ENCODE assay signal across 8 cellular contexts in the genomic region with DNA sequence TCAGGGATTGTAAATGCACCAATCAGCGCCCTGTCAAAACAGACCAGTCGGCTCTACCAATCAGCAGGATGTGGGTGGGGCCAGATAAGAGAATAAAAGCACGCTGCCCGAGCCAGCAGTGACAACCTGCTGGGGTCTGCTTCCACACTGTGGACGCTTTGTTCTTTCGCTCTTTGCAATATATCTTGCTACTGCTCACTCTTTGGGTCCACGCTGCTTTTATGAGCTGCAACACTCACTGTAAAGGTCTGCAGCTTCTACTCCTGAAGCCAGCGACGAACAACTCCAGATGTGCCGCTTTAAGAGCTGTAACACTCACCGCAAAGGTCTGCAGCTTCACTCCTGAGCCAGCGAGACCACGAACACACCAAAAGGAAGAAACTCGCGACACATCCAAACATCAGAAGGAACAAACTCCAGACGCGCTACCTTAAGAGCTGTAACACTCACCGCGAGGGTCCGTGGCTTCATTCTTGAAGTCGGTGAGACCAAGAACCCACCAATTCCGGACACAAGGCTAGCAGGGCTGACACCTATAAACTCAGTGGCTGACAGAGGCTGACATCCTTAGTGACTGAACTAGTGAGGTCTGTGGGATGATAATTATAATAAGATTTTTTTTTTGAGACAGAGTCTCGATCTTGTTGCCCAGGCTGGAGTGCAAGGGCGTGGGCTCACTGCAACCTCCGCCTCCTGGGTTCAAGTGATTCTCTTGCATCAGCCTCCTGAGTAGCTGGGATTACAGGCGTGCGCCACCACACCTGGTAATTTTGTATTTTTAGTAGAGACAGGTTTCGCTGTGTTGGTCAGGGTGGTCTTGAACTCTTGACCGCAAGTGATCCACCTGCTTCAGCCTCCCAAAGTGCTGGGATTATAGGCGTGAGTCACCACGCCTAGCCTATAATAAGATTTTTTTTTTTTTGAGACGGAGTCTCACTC. TPM values are rescaled to one million over a fixed set of nuclear protein-coding genes. Genes with fewer than 3 reads are reported as not detected.
DNase-seq lines count a peak whose midpoint lies in the region; TF ChIP-seq lines count a peak whose summit lies in the region.
"Not testable (repeated sequence)": the region's sequence is repeated elsewhere in the genome, so short reads cannot be mapped to it uniquely, and the experiment has no call there.

No MANE protein-coding gene starts in this region.

- not testable (repeated sequence) for H3K36me3 ChIP-seq in BLaER1 treated with 17β-estradiol and CSF1 and Interleukin-3, amounts not matched to agents 10 nM and 100 nM; Karpas-422 (ENCODE audit: insufficient read depth, low read length); neutrophil

- H3K4me2 ChIP-seq in BLaER1 treated with 17β-estradiol and CSF1 and Interleukin-3, amounts not matched to agents 10 nM and 100 nM, result peak overlapping the region; percentile 81 to 98 (median 97)
- not testable (repeated sequence) for H3K4me2 ChIP-seq in Karpas-422 (ENCODE audit: low read depth, low read length, poor library complexity, severe bottlenecking)

- peaks cover 93 to 97% (median 96%) of the 10 kb centered on the region in 10 experiments for H3K4me1 ChIP-seq in BLaER1 treated with 17β-estradiol and CSF1 and Interleukin-3, amounts not matched to agents 10 nM and 100 nM
- H3K4me1 ChIP-seq in Karpas-422 (ENCODE audit: low read length) (peaks cover 77% of the 10 kb centered on the region), neutrophil (ENCODE audit: control insufficient read depth in 1 of 2, insufficient read depth in 1 of 2, low read depth in 1 of 2, low read length in 1 of 2) (peaks cover 86 to 94% of the 10 kb centered on the region in 2 experiments)

- H3K9me3 Mint-ChIP-seq in activated naive CD8-positive, alpha-beta T cell treated with anti-CD3 and anti-CD28 coated beads for 36 hours; glutamatergic neuron (ENCODE audit: unreplicated experiment): not testable (repeated sequence)

- not testable (repeated sequence) for H3K79me2 ChIP-seq in Karpas-422 (ENCODE audit: low read length)

- peak overlapping the region; percentile 10 to 97 (median 81); a peak in 20 of 22 replicates for H3K27ac ChIP-seq in BLaER1 treated with 17β-estradiol and CSF1 and Interleukin-3, amounts not matched to agents 10 nM and 100 nM
- H3K27ac ChIP-seq in Karpas-422 (ENCODE audit: low read length) (peak overlapping the region; percentile 98; the same call in 1 of the 2 replicates), VCaP (peak overlapping the region; percentile 96; the same call in 1 of the 2 replicates), neutrophil (peak overlapping the region; percentile 42)

- peak overlapping the region in 5 of 10 experiments; percentile 2 to 53 (median 34); a peak in 9 of 20 replicates for H3K4me3 ChIP-seq in BLaER1 treated with 17β-estradiol and CSF1 and Interleukin-3, amounts not matched to agents 10 nM and 100 nM
- H3K4me3 ChIP-seq in Karpas-422 (ENCODE audit: low read length); neutrophil (ENCODE audit: low read depth in 1 of 2, low read length in 1 of 2): not testable (repeated sequence)

- H3K27me3 ChIP-seq in BLaER1 treated with 17β-estradiol and CSF1 and Interleukin-3, amounts not matched to agents 10 nM and 100 nM; Karpas-422 (ENCODE audit: low read length); neutrophil: not testable (repeated sequence)

- H2AFZ ChIP-seq in Karpas-422 (ENCODE audit: low read length), result not testable (repeated sequence)

- H3K4me3 Mint-ChIP-seq in activated naive CD8-positive, alpha-beta T cell treated with anti-CD3 and anti-CD28 coated beads for 36 hours, result peak overlapping the region; percentile 92
- H3K4me3 Mint-ChIP-seq in glutamatergic neuron (ENCODE audit: unreplicated experiment), result peak overlapping the region; percentile 46

- H3K4me1 Mint-ChIP-seq in activated naive CD8-positive, alpha-beta T cell treated with anti-CD3 and anti-CD28 coated beads for 36 hours, result peaks cover 66% of the 10 kb centered on the region
- peaks cover 32% of the 10 kb centered on the region for H3K4me1 Mint-ChIP-seq in glutamatergic neuron (ENCODE audit: low read depth, unreplicated experiment)

- TF ChIP-seq CTCF in VCaP (conservative IDR thresholded peaks at IDR 0.05); glutamatergic neuron (IDR thresholded peaks at IDR 0.05; ENCODE audit: partially characterized antibody, unreplicated experiment); neutrophil (IDR thresholded peaks at IDR 0.05): not testable (repeated sequence)

- H3K9me3 ChIP-seq in BLaER1 treated with 17β-estradiol and CSF1 and Interleukin-3, amounts not matched to agents 10 nM and 100 nM (replicated peaks in 1 of 11); Karpas-422 (ENCODE audit: low read length); neutrophil: not testable (repeated sequence)

- not testable (repeated sequence) for DNase-seq in Karpas-422, glutamatergic neuron
- peak; percentile 73 for DNase-seq in activated T-cell treated with anti-CD3 and anti-CD28 coated beads for 24 hours (ENCODE audit: low read depth)
- peak; percentile 81 for DNase-seq in activated naive CD8-positive, alpha-beta T cell treated with anti-CD3 and anti-CD28 coated beads for 36 hours
- DNase-seq in stimulated activated CD8-positive, alpha-beta memory T cell treated with anti-CD3 and anti-CD28 coated beads, Interleukin-4, amount 100 ng/mL, for 48 hours, result peak; percentile 90

- not testable (repeated sequence) for H4K20me1 ChIP-seq in BLaER1 treated with 17β-estradiol and CSF1 and Interleukin-3, amounts not matched to agents 10 nM and 100 nM; Karpas-422 (ENCODE audit: insufficient read depth, low read depth, low read length)

- H3K9ac ChIP-seq in BLaER1 treated with 17β-estradiol and CSF1 and Interleukin-3, amounts not matched to agents 10 nM and 100 nM, result peak overlapping the region; percentile 12 to 73 (median 65); a peak in 17 of 22 replicates
- H3K9ac ChIP-seq in Karpas-422 (ENCODE audit: low read length), result 0 out of 2 replicates have a peak overlapping the region, but pooled peaks have one; percentile 9

- H3K27me3 Mint-ChIP-seq in activated naive CD8-positive, alpha-beta T cell treated with anti-CD3 and anti-CD28 coated beads for 36 hours; glutamatergic neuron (ENCODE audit: unreplicated experiment): not testable (repeated sequence)

- H3K27ac Mint-ChIP-seq in activated naive CD8-positive, alpha-beta T cell treated with anti-CD3 and anti-CD28 coated beads for 36 hours, result peak overlapping the region; percentile 99
- H3K27ac Mint-ChIP-seq in glutamatergic neuron (ENCODE audit: unreplicated experiment), result peak overlapping the region; percentile 75

- H3K9me2 ChIP-seq in Karpas-422 (replicated peaks; ENCODE audit: insufficient read depth, low read length), result not testable (repeated sequence)

- peaks cover 23% of the 10 kb centered on the region for H3K36me3 Mint-ChIP-seq in activated naive CD8-positive, alpha-beta T cell treated with anti-CD3 and anti-CD28 coated beads for 36 hours
- not testable (repeated sequence) for H3K36me3 Mint-ChIP-seq in glutamatergic neuron (ENCODE audit: unreplicated experiment)

RNA-seq across cellular contexts. Expression of a gene that starts 27.8 kb away (rescaled TPM):
- total RNA-seq in Karpas-422 (2014; rRNA removed; shearing (Covaris generic); ENCODE audit: low replicate concordance), result 36.1 and 37.4 TPM in 2 replicates
- total RNA-seq in activated naive CD8-positive, alpha-beta T cell treated with anti-CD3 and anti-CD28 coated beads for 36 hours, result 10 to 100 TPM; 25.2 to 25.6 TPM
- 23.0 TPM for total RNA-seq in glutamatergic neuron (ENCODE audit: unreplicated experiment)

RNA-seq across cellular contexts. Expression of a gene that starts 53.2 kb away (rescaled TPM):
- 331 and 583 TPM in 2 replicates for total RNA-seq in Karpas-422 (2014; rRNA removed; shearing (Covaris generic); ENCODE audit: low replicate concordance)
- 100 to 1,000 TPM; 422 to 424 TPM for total RNA-seq in activated naive CD8-positive, alpha-beta T cell treated with anti-CD3 and anti-CD28 coated beads for 36 hours
- total RNA-seq in glutamatergic neuron (ENCODE audit: unreplicated experiment), result 153 TPM

Comparison
In these comparisons a context has a peak if more than half of its experiments do, and no peak if none do; other contexts are left out.
1. H3K27ac ChIP-seq: peak in every context shown above with its lines; median percentile 98 in Karpas-422; 96 in VCaP; 81 in BLaER1 treated with 17β-estradiol and CSF1 and Interleukin-3, amounts not matched to agents 10 nM and 100 nM; 42 in neutrophil.